Comparison of ENCODE assay signal across 1 cellular context in the genomic region with DNA sequence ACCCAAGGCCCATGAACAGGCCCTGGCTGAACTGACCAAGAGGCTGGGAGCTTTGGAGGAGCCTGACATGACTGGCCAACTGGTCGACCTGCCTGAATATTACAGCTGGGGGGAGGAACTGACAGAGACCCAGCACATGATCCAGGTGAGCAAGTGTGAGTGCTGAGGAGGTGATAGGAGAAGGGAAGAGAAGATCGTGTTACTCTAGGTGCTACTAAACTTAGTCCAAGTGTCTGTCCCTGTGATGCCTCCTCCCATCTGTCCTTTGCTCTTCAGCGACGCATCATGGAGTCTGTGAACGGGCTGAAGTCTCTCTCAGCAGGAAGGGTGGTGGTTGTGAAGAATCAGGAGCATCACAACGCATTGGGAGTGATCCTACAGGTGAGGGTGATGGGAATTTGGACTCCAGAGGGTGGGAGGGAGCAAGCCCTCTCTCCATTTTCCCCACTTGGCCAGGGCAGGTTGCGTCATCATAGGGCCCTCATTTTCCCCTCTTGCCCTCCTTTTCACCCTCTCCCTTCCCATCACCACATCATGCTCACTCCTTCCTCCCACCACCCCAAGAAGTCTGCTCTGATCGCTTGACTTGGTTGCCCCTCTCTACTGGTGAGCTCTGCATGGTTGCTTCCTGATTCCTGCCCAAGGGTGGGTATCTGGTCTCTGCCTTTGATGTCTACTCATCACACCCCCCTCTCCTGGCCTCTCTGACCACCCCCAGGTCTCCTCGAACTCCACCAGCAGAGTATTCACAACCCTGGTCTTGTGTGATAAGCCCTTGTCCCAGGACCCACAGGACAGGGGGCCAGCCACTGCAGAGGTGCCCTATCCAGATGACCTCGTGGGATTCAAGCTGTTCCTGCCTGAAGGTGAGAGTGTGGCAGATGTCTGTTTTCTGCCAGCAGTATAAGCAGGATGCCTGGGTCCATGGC.
TF ChIP-seq lines count a peak whose summit lies in the region.

No MANE protein-coding gene starts in this region.

TF ChIP-seq in HepG2, 621 proteins besides CTCF, POLR2A, EP300 and RAD21:
- TF ChIP-seq, protein P1, sequence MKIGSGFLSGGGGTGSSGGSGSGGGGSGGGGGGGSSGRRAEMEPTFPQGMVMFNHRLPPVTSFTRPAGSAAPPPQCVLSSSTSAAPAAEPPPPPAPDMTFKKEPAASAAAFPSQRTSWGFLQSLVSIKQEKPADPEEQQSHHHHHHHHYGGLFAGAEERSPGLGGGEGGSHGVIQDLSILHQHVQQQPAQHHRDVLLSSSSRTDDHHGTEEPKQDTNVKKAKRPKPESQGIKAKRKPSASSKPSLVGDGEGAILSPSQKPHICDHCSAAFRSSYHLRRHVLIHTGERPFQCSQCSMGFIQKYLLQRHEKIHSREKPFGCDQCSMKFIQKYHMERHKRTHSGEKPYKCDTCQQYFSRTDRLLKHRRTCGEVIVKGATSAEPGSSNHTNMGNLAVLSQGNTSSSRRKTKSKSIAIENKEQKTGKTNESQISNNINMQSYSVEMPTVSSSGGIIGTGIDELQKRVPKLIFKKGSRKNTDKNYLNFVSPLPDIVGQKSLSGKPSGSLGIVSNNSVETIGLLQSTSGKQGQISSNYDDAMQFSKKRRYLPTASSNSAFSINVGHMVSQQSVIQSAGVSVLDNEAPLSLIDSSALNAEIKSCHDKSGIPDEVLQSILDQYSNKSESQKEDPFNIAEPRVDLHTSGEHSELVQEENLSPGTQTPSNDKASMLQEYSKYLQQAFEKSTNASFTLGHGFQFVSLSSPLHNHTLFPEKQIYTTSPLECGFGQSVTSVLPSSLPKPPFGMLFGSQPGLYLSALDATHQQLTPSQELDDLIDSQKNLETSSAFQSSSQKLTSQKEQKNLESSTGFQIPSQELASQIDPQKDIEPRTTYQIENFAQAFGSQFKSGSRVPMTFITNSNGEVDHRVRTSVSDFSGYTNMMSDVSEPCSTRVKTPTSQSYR (CRISPR knock-in tag; IDR thresholded peaks at IDR 0.05; ENCODE audit: borderline replicate concordance): no peak
- TF ChIP-seq CEBPB (IDR thresholded peaks at IDR 0.05; ENCODE audit: borderline replicate concordance, low read depth, low read length) (peak; percentile 74), RBFOX2 (IDR thresholded peaks at IDR 0.05; ENCODE audit: low read depth, low read length) (peak; percentile 59; the same call in 1 of the 2 replicates), MTA1 (CRISPR knock-in tag; IDR thresholded peaks at IDR 0.05; ENCODE audit: borderline replicate concordance) (0 out of 2 replicates have a peak, but pooled peaks have one; percentile 27), CHCHD3 (CRISPR knock-in tag; IDR thresholded peaks at IDR 0.05) (no peak), SRY (CRISPR knock-in tag; IDR thresholded peaks at IDR 0.05) (no peak), ZFP82 (CRISPR knock-in tag; IDR thresholded peaks at IDR 0.05; ENCODE audit: borderline replicate concordance) (no peak)
- TF ChIP-seq, protein P2, sequence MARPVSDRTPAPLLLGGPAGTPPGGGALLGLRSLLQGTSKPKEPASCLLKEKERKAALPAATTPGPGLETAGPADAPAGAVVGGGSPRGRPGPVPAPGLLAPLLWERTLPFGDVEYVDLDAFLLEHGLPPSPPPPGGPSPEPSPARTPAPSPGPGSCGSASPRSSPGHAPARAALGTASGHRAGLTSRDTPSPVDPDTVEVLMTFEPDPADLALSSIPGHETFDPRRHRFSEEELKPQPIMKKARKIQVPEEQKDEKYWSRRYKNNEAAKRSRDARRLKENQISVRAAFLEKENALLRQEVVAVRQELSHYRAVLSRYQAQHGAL (CRISPR knock-in tag; IDR thresholded peaks at IDR 0.05; ENCODE audit: not compliant biosample characterization): no peak
- TF ChIP-seq, protein P3, sequence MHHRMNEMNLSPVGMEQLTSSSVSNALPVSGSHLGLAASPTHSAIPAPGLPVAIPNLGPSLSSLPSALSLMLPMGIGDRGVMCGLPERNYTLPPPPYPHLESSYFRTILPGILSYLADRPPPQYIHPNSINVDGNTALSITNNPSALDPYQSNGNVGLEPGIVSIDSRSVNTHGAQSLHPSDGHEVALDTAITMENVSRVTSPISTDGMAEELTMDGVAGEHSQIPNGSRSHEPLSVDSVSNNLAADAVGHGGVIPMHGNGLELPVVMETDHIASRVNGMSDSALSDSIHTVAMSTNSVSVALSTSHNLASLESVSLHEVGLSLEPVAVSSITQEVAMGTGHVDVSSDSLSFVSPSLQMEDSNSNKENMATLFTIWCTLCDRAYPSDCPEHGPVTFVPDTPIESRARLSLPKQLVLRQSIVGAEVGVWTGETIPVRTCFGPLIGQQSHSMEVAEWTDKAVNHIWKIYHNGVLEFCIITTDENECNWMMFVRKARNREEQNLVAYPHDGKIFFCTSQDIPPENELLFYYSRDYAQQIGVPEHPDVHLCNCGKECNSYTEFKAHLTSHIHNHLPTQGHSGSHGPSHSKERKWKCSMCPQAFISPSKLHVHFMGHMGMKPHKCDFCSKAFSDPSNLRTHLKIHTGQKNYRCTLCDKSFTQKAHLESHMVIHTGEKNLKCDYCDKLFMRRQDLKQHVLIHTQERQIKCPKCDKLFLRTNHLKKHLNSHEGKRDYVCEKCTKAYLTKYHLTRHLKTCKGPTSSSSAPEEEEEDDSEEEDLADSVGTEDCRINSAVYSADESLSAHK (CRISPR knock-in tag; IDR thresholded peaks at IDR 0.05; ENCODE audit: borderline replicate concordance): no peak
